38 cellular contexts compared by ENCODE assay signal in the genomic region with DNA sequence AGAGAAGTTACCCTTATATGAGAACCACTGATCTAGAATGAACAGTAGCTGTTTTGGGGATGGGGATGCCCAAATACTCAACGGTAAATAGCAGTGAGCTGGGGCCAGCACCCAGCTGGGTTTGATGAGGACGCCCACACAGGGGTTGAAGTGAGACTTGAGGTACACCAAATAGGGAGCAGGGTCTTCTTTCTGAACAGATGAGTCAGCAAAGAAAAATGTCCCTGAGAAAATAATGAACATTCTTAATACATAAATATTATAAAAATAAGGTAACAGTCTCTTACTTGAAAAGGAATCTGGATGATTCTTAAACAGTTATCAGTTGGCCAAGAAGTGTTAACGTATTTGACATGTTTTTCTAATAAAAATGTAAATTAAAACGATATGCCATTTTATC. TPM values are rescaled to one million over a fixed set of nuclear protein-coding genes. Genes with fewer than 3 reads are reported as not detected.
"Had no signal": no experiment of that assay in that cellular context is flagged by ENCODE, and none has a peak within 500 bp of the region (broad histone marks: within the 10 kb centered on the region; RNA-seq: fewer than 3 reads in every experiment).

No MANE protein-coding gene starts in this region.

- FAIRE-seq: astrocyte, TTC549 had no signal

- H3K36me3 ChIP-seq: adrenal gland, brain microvascular endothelial cell, breast epithelium had no signal

- H3K9me3 ChIP-seq: adrenal gland, body of pancreas, breast epithelium had no signal

- H3K27ac ChIP-seq: adrenal gland, body of pancreas, brain microvascular endothelial cell, breast epithelium, VCaP had no signal

- H3K4me3 ChIP-seq: adrenal gland, body of pancreas, breast epithelium had no signal

- H3K27me3 ChIP-seq: adrenal gland, body of pancreas, brain microvascular endothelial cell, breast epithelium had no signal

- DNase-seq: activated B cell treated with CpG ODN at 0.5 μM for 24 hours; activated CD4-positive, alpha-beta memory T cell treated with anti-CD3 and anti-CD28 coated beads for 36 hours; activated CD4-positive, alpha-beta T cell treated with anti-CD3 and anti-CD28 coated beads for 4 hours; activated CD4-positive, alpha-beta T cell treated with anti-CD3 and anti-CD28 coated beads, Interleukin-2, amount 10 ng/mL, durations not matched to agents 24 days and 14 days; activated CD4-positive, alpha-beta T cell treated with anti-CD3 and anti-CD28 coated beads, Interleukin-2, amount 50 U/mL, for 1 hour; activated CD4-positive, alpha-beta T cell treated with anti-CD3 and anti-CD28 coated beads, Interleukin-2, amount 50 U/mL, for 4 hours; activated CD4-positive, CD25-positive, alpha-beta regulatory T cell treated with anti-CD3 and anti-CD28 coated beads, Interleukin-2, amount 50 U/mL, for 72 hours; activated CD8-positive, alpha-beta memory T cell treated with anti-CD3 and anti-CD28 coated beads, Interleukin-2, amount 50 U/mL, for 4 hours; activated CD8-positive, alpha-beta T cell treated with anti-CD3 and anti-CD28 coated beads for 36 hours; activated effector memory CD4-positive, alpha-beta T cell treated with anti-CD3 and anti-CD28 coated beads, Interleukin-2, amount 50 U/mL, for 16 hours; activated gamma-delta T cell treated with Interleukin-2 at 50 U/mL for 16 hours; activated naive CD4-positive, alpha-beta T cell; activated naive CD4-positive, alpha-beta T cell treated with anti-CD3 and anti-CD28 coated beads for 36 hours; activated naive CD4-positive, alpha-beta T cell treated with anti-CD3 and anti-CD28 coated beads, Interleukin-2, amount 50 U/mL, for 16 hours; activated naive CD8-positive, alpha-beta T cell treated with anti-CD3 and anti-CD28 coated beads for 36 hours; activated T-cell treated with anti-CD3 and anti-CD28 coated beads for 4 hours; activated T-cell treated with anti-CD3 and anti-CD28 coated beads, Interleukin-2, amount 50 U/mL, for 1 hour; activated T-cell treated with anti-CD3 and anti-CD28 coated beads, Interleukin-2, amount 50 U/mL, for 4 hours; activated T-cell treated with anti-CD3 and anti-CD28 coated beads, Interleukin-2, amount 50 U/mL, for 72 hours; adrenal gland; amniotic stem cell; aorta; body of pancreas; brain microvascular endothelial cell; central memory CD4-positive, alpha-beta T cell; T-helper 1 cell; T-helper 2 cell; T-helper 9 cell had no signal

- ATAC-seq: activated CD8-positive, alpha-beta T cell treated with anti-CD3 and anti-CD28 coated beads for 36 hours; activated naive CD4-positive, alpha-beta T cell treated with anti-CD3 and anti-CD28 coated beads, Interleukin-2, amount 50 U/mL, for 72 hours; activated T-cell treated with anti-CD3 and anti-CD28 coated beads, Interleukin-2, amount 50 U/mL, for 4 hours; activated T-cell treated with anti-CD3 and anti-CD28 coated beads, Interleukin-2, amount 50 U/mL, for 72 hours; activated T-helper 17 cell treated with anti-CD3 and anti-CD28 coated beads, Interleukin-2, amount 50 U/mL, for 72 hours; body of pancreas had no signal

- H3K4me1 ChIP-seq: adrenal gland, breast epithelium had no signal

RNA-seq across cellular contexts. Expression of a gene that starts 2.0 kb away (rescaled TPM):
- total RNA-seq: activated B cell treated with CpG ODN at 0.5 μM for 24 hours; activated CD4-positive, alpha-beta memory T cell treated with anti-CD3 and anti-CD28 coated beads for 36 hours; activated CD4-positive, alpha-beta T cell treated with anti-CD3 and anti-CD28 coated beads, Interleukin-2, amount 10 ng/mL, durations not matched to agents 24 days and 14 days; activated CD8-positive, alpha-beta memory T cell treated with anti-CD3 and anti-CD28 coated beads for 36 hours; activated CD8-positive, alpha-beta T cell treated with anti-CD3 and anti-CD28 coated beads for 36 hours; activated naive CD4-positive, alpha-beta T cell treated with anti-CD3 and anti-CD28 coated beads for 36 hours; activated naive CD4-positive, alpha-beta T cell treated with anti-CD3 and anti-CD28 coated beads, Interleukin-2, amount 50 U/mL, for 72 hours; activated naive CD8-positive, alpha-beta T cell treated with anti-CD3 and anti-CD28 coated beads for 36 hours; activated T-cell treated with anti-CD3 and anti-CD28 coated beads, Interleukin-2, amount 50 U/mL, for 4 hours; activated T-cell treated with anti-CD3 and anti-CD28 coated beads, Interleukin-2, amount 50 U/mL, for 72 hours; activated T-helper 1 cell treated with anti-CD3 and anti-CD28 coated beads, Interleukin-12 subunit alpha, Interleukin-12 subunit beta, Interleukin-2, Interleukin-4 antibody, amounts not matched to agents 30 ng/mL and 10 ng/mL and 1 ng/mL, durations not matched to agents 14 hours and 24 hours and 36 hours; activated T-helper 17 cell treated with anti-CD3 and anti-CD28 coated beads, Interleukin-2, amount 50 U/mL, for 72 hours; adrenal gland; aorta; astrocyte; body of pancreas; breast epithelium; cardiac septum; cerebellum had no signal
- polyA plus RNA-seq: adrenal gland, aorta had no signal
